In genomic region chr2:46914578-46915230, GRCh38 we compare ENCODE assay signal across 8 cellular contexts. TPM values are rescaled to one million over a fixed set of nuclear protein-coding genes. Genes with fewer than 3 reads are reported as not detected.
DNase-seq lines count a peak whose midpoint lies in the region; ATAC-seq and TF ChIP-seq lines count a peak whose summit lies in the region.

No MANE protein-coding gene starts in this region.

- peaks cover 0 to 13% of the 10 kb centered on the region in 2 donors for H3K4me1 ChIP-seq in uterus

- TF ChIP-seq CTCF in astrocyte of the spinal cord (IDR thresholded peaks at IDR 0.05; ENCODE audit: low read depth, low read length) (no peak), lower leg skin (IDR thresholded peaks at IDR 0.05) (no peak), uterus (IDR thresholded peaks at IDR 0.05) (no peak)

- H3K27ac Mint-ChIP-seq in activated naive CD4-positive, alpha-beta T cell treated with anti-CD3 and anti-CD28 coated beads, Interleukin-2, amount 50 U/mL, for 24 hours: peak overlapping the region; percentile 70

- in situ Hi-C loops in astrocyte of the spinal cord (cut with HindIII; ENCODE audit: low sequenced_read_pairs): no loop called here

- no peaks in the 10 kb centered on the region for H3K36me3 ChIP-seq in uterus

- H3K4me3 Mint-ChIP-seq in activated naive CD4-positive, alpha-beta T cell treated with anti-CD3 and anti-CD28 coated beads, Interleukin-2, amount 50 U/mL, for 24 hours: peak overlapping the region; percentile 98

- H3K27me3 ChIP-seq in uterus: no peaks in the 10 kb centered on the region

- H3K27me3 Mint-ChIP-seq in activated naive CD4-positive, alpha-beta T cell treated with anti-CD3 and anti-CD28 coated beads, Interleukin-2, amount 50 U/mL, for 24 hours: no peaks in the 10 kb centered on the region

- no peaks in the 10 kb centered on the region for H3K9me3 Mint-ChIP-seq in activated naive CD4-positive, alpha-beta T cell treated with anti-CD3 and anti-CD28 coated beads, Interleukin-2, amount 50 U/mL, for 24 hours

- H3K36me3 Mint-ChIP-seq in activated naive CD4-positive, alpha-beta T cell treated with anti-CD3 and anti-CD28 coated beads, Interleukin-2, amount 50 U/mL, for 24 hours: peaks cover 2% of the 10 kb centered on the region

- 36 to 37% methylated on average over 11 of the region's 11 CpGs for WGBS in lower leg skin, 2 donors

- H3K4me3 ChIP-seq in astrocyte of the spinal cord (ENCODE audit: low read depth, low read length) (peak overlapping the region; percentile 97), lower leg skin (ENCODE audit: low read depth, poor library complexity, severe bottlenecking) (peak overlapping the region; percentile 88), uterus (peak overlapping the region; percentile 96 to 98)

- DNase-seq in activated naive CD4-positive, alpha-beta T cell treated with Interleukin-2 at 50 U/mL for 16 hours: no peak
- DNase-seq in astrocyte of the spinal cord (ENCODE audit: low read depth, low spot score): no peak
- no peak for DNase-seq in lower leg skin (ENCODE audit: low spot score in 2 of 2)
- DNase-seq in uterus: no peak
- no peak for DNase-seq in COR-L47 (lab: John Stamatoyannopoulos, UW)
- DNase-seq in NCI-H1417 (lab: John Stamatoyannopoulos, UW): no peak

- TF ChIP-seq POLR2A in lower leg skin (IDR thresholded peaks at IDR 0.05) (no peak), uterus (IDR thresholded peaks at IDR 0.05) (no peak)

- peak overlapping the region; percentile 95 to 98 for H3K27ac ChIP-seq in uterus

- intact Hi-C loops in lower leg skin (cut with DNase I; ENCODE audit: low total_unique reads): no loop called here
- intact Hi-C loops in uterus (cut with DNase I; ENCODE audit: low total_unique reads): no loop called here

- no peaks in the 10 kb centered on the region for H3K9me3 ChIP-seq in uterus

- no peak for ATAC-seq in HG02610 (IDR thresholded peaks at IDR 0.05; ENCODE audit: unreplicated experiment)

- peaks cover 54% of the 10 kb centered on the region for H3K4me1 Mint-ChIP-seq in activated naive CD4-positive, alpha-beta T cell treated with anti-CD3 and anti-CD28 coated beads, Interleukin-2, amount 50 U/mL, for 24 hours

RNA-seq across cellular contexts. Expression of gene MCFD2, which starts 0.9 kb away (rescaled TPM):
- 10 to 100 TPM; 32.4 to 43.3 (median 36.1) TPM for total RNA-seq in lower leg skin
- total RNA-seq in uterus: 100 to 1,000 TPM in 2 of 4 donors, 10 to 100 TPM in 2; 44.8 to 141 (median 107) TPM

RNA-seq across cellular contexts. Expression of gene TTC7A, which starts 26.3 kb away (rescaled TPM):
- 10 to 100 TPM; 42.3 to 54.9 (median 43.4) TPM for total RNA-seq in lower leg skin
- 10 to 100 TPM in 3 of 4 donors, 1 to 10 TPM in 1; 3.8 to 80.9 (median 25.3) TPM for total RNA-seq in uterus
